In the genomic region with DNA sequence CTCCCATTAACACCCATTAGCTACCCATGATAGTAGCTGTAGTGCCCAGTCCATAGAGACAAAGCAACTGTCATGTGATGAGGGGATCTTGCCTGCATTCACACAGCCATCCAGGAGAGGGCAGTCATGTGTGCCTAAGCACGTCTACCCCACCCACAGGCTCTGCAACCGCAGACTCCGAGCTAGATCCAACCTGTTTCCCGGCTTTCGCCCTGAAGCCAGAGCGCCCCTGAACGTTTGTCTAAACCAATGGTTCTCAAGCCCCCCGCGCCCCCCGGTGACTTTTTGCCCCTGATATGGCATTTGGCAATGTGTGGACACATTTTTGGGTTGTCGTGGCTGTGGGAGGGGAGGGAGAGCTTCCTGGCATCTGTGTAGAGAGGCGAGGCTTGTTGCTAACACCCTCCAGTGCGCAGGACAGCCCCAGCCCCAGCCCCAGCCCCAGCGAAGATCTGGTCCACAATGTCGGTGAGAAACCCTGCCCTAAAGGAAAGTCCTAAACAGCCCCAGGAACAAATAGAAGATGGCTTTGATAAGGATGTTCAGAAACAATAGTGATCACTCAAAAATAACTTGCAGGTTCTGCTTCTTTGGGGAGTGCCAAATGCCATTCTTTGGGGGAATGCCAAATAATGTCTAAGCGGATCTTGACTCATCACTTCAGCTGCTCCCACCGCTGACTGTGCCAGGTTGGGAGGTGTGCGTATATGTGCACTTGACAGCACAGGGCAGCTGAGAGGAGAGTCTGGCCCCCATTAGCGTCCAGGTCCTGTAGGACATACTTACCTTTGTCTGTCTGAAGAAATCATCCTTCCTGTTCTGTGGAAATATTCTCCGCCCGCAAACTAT, we compare ENCODE assay signal across 1 cellular context.
A peak's percentile ranks its signal among the peaks of the same experiment; 100 is the strongest.
TF ChIP-seq lines count a peak whose summit lies in the region.

No MANE protein-coding gene starts in this region.

TF ChIP-seq in HEK293, 187 proteins besides CTCF, POLR2A, EP300 and RAD21 (continued from another document):
- no peak for TF ChIP-seq ZNF610 (tag by site-specific recombination; IDR thresholded peaks at IDR 0.05; ENCODE audit: borderline replicate concordance)
- TF ChIP-seq, protein P1, sequence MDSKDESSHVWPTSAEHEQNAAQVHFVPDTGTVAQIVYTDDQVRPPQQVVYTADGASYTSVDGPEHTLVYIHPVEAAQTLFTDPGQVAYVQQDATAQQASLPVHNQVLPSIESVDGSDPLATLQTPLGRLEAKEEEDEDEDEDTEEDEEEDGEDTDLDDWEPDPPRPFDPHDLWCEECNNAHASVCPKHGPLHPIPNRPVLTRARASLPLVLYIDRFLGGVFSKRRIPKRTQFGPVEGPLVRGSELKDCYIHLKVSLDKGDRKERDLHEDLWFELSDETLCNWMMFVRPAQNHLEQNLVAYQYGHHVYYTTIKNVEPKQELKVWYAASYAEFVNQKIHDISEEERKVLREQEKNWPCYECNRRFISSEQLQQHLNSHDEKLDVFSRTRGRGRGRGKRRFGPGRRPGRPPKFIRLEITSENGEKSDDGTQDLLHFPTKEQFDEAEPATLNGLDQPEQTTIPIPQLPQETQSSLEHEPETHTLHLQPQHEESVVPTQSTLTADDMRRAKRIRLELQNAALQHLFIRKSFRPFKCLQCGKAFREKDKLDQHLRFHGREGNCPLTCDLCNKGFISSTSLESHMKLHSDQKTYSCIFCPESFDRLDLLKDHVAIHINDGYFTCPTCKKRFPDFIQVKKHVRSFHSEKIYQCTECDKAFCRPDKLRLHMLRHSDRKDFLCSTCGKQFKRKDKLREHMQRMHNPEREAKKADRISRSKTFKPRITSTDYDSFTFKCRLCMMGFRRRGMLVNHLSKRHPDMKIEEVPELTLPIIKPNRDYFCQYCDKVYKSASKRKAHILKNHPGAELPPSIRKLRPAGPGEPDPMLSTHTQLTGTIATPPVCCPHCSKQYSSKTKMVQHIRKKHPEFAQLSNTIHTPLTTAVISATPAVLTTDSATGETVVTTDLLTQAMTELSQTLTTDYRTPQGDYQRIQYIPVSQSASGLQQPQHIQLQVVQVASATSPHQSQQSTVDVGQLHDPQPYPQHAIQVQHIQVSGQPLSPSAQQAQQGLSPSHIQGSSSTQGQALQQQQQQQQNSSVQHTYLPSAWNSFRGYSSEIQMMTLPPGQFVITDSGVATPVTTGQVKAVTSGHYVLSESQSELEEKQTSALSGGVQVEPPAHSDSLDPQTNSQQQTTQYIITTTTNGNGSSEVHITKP (tag by site-specific recombination; IDR thresholded peaks at IDR 0.05) = peak; percentile 53; the same call in 1 of the 2 replicates
- peak; percentile 42; the same call in 1 of the 2 replicates for TF ChIP-seq ZBTB17 (tag by site-specific recombination; IDR thresholded peaks at IDR 0.05)
- no peak for TF ChIP-seq ZNF121 (tag by site-specific recombination; IDR thresholded peaks at IDR 0.05)
- TF ChIP-seq KLF16 (tag by site-specific recombination; IDR thresholded peaks at IDR 0.05) = peak; percentile 48; the same call in 1 of the 2 replicates
- peak; percentile 28; the same call in 1 of the 2 replicates for TF ChIP-seq GLIS1 (tag by site-specific recombination; IDR thresholded peaks at IDR 0.05)
- no peak for TF ChIP-seq SETDB1 (IDR thresholded peaks at IDR 0.05; ENCODE audit: insufficient read length, low read length)
- no peak for TF ChIP-seq ZNF114 (tag by site-specific recombination; IDR thresholded peaks at IDR 0.05)
- TF ChIP-seq ZNF629 (tag by site-specific recombination; IDR thresholded peaks at IDR 0.05) = 0 out of 2 replicates have a peak, but pooled peaks have one; percentile 9
- peak; percentile 89 for TF ChIP-seq SCRT1 (tag by site-specific recombination; IDR thresholded peaks at IDR 0.05; ENCODE audit: borderline replicate concordance)
- TF ChIP-seq ZXDB (tag by site-specific recombination; IDR thresholded peaks at IDR 0.05) = peak; percentile 30; the same call in 1 of the 2 replicates
- TF ChIP-seq ZBTB48 (tag by site-specific recombination; IDR thresholded peaks at IDR 0.05) = no peak
- TF ChIP-seq SP3 (tag by site-specific recombination; IDR thresholded peaks at IDR 0.05) = 0 out of 2 replicates have a peak, but pooled peaks have one; percentile 3
- TF ChIP-seq OVOL3 (tag by site-specific recombination; IDR thresholded peaks at IDR 0.05) = no peak
- TF ChIP-seq KLF9 (tag by site-specific recombination; IDR thresholded peaks at IDR 0.05; ENCODE audit: low read depth) = peak; percentile 57; the same call in 1 of the 2 replicates
- TF ChIP-seq ZBTB21 (tag by site-specific recombination; IDR thresholded peaks at IDR 0.05) = no peak
